1 cellular context compared by ENCODE assay signal in the genomic region with DNA sequence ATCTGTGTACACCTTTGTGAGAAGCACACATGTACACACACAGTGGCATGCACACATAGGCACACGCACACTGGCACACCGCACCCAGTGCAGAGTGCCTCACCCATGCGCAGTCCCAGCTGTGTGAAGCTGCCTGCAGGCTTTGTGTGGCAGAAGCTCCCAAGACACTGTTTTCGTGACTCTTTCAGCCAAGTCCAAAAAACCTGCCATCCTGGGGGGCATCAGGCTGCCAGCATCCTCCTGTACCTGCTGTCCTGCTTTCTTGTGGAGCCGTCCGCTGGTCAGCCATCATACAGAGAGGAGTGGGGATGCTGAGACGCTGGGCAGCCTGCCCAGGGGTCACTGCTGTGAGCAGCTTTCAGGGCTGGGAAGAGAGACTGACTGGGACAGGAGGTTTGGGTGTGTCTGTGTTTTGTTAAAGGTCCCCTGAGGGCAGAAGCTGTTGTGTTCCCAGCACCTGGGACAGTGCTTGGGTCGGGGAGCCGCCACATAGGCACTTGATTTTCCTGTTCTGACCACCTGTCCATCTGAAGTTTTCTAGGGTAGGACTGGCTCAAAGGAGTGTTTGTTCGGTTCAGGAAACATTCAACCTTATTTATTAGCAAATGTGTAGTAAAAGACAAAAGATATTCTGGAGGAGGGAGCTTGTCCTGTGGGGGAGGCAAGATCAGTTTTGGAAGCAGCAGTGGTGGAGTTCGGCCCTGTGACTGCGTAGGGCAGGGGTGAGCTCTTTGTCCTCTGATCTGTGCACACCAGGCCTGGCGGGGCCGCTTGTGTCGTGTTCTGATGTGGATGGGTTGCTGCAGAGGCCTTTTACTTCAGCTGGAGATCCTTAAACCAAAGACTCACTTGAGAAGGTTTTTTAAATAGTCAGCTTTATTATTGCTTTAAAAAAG.
TF ChIP-seq lines count a peak whose summit lies in the region.

No MANE protein-coding gene starts in this region.

TF ChIP-seq in HepG2, 621 proteins besides CTCF, POLR2A, EP300 and RAD21:
- TF ChIP-seq HNRNPL (IDR thresholded peaks at IDR 0.05; ENCODE audit: low read depth, low read length) (0 out of 2 replicates have a peak, but pooled peaks have one; percentile 37), ZNF777 (CRISPR knock-in tag; IDR thresholded peaks at IDR 0.05) (0 out of 2 replicates have a peak, but pooled peaks have one; percentile 35), YEATS4 (CRISPR knock-in tag; IDR thresholded peaks at IDR 0.05; ENCODE audit: borderline replicate concordance) (0 out of 2 replicates have a peak, but pooled peaks have one; percentile 6), ZBTB7A (CRISPR knock-in tag; IDR thresholded peaks at IDR 0.05) (no peak), ZNF619 (CRISPR knock-in tag; IDR thresholded peaks at IDR 0.05) (no peak), MYC (CRISPR knock-in tag; IDR thresholded peaks at IDR 0.05; ENCODE audit: borderline replicate concordance) (peak; percentile 17; the same call in 1 of the 2 replicates), ZBTB38 (CRISPR knock-in tag; IDR thresholded peaks at IDR 0.05) (0 out of 2 replicates have a peak, but pooled peaks have one; percentile 10)
- TF ChIP-seq, protein P1, sequence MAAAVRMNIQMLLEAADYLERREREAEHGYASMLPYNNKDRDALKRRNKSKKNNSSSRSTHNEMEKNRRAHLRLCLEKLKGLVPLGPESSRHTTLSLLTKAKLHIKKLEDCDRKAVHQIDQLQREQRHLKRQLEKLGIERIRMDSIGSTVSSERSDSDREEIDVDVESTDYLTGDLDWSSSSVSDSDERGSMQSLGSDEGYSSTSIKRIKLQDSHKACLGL (CRISPR knock-in tag; IDR thresholded peaks at IDR 0.05): 0 out of 2 replicates have a peak, but pooled peaks have one; percentile 47
- TF ChIP-seq, protein P2, sequence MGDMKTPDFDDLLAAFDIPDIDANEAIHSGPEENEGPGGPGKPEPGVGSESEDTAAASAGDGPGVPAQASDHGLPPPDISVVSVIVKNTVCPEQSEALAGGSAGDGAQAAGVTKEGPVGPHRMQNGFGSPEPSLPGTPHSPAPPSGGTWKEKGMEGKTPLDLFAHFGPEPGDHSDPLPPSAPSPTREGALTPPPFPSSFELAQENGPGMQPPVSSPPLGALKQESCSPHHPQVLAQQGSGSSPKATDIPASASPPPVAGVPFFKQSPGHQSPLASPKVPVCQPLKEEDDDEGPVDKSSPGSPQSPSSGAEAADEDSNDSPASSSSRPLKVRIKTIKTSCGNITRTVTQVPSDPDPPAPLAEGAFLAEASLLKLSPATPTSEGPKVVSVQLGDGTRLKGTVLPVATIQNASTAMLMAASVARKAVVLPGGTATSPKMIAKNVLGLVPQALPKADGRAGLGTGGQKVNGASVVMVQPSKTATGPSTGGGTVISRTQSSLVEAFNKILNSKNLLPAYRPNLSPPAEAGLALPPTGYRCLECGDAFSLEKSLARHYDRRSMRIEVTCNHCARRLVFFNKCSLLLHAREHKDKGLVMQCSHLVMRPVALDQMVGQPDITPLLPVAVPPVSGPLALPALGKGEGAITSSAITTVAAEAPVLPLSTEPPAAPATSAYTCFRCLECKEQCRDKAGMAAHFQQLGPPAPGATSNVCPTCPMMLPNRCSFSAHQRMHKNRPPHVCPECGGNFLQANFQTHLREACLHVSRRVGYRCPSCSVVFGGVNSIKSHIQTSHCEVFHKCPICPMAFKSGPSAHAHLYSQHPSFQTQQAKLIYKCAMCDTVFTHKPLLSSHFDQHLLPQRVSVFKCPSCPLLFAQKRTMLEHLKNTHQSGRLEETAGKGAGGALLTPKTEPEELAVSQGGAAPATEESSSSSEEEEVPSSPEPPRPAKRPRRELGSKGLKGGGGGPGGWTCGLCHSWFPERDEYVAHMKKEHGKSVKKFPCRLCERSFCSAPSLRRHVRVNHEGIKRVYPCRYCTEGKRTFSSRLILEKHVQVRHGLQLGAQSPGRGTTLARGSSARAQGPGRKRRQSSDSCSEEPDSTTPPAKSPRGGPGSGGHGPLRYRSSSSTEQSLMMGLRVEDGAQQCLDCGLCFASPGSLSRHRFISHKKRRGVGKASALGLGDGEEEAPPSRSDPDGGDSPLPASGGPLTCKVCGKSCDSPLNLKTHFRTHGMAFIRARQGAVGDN (CRISPR knock-in tag; IDR thresholded peaks at IDR 0.05): 0 out of 2 replicates have a peak, but pooled peaks have one; percentile 23
